1 cellular context compared by ENCODE assay signal in the genomic region with DNA sequence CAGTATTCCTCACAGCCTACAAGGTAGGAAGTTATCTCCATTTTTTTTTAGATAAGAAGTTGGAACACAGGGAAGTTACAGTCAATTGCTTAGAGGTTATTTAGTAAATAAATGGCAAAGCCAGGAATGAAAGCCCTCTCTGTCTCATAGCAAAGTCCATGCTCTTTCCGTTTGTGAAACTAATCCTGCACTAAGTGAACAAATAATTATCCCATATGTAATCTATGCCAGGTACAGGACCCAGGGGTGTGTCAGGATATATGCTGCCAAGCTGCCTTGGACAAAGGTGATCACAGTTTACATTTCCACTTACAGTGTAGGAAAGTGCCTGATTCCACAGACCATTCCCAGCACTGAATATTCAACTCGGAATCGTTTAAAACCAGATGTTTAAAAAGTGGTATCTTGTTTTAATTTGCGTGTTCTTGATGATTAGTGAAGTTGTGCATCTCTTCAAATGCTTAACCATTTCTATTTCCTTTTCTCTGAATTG.
TF ChIP-seq lines count a peak whose summit lies in the region.

No MANE protein-coding gene starts in this region.

TF ChIP-seq in HepG2, 621 proteins besides CTCF, POLR2A, EP300 and RAD21 (continued from another document and continues in another):
- TF ChIP-seq TCF12 (IDR thresholded peaks at IDR 0.05) = no peak
- TF ChIP-seq TCF12 (CRISPR knock-in tag; IDR thresholded peaks at IDR 0.05) = peak; percentile 46; the same call in 1 of the 2 replicates
- TF ChIP-seq, protein P1, sequence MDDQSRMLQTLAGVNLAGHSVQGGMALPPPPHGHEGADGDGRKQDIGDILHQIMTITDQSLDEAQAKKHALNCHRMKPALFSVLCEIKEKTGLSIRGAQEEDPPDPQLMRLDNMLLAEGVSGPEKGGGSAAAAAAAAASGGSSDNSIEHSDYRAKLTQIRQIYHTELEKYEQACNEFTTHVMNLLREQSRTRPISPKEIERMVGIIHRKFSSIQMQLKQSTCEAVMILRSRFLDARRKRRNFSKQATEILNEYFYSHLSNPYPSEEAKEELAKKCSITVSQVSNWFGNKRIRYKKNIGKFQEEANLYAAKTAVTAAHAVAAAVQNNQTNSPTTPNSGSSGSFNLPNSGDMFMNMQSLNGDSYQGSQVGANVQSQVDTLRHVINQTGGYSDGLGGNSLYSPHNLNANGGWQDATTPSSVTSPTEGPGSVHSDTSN (CRISPR knock-in tag; IDR thresholded peaks at IDR 0.05; ENCODE audit: borderline replicate concordance) = no peak
- TF ChIP-seq, protein P2, sequence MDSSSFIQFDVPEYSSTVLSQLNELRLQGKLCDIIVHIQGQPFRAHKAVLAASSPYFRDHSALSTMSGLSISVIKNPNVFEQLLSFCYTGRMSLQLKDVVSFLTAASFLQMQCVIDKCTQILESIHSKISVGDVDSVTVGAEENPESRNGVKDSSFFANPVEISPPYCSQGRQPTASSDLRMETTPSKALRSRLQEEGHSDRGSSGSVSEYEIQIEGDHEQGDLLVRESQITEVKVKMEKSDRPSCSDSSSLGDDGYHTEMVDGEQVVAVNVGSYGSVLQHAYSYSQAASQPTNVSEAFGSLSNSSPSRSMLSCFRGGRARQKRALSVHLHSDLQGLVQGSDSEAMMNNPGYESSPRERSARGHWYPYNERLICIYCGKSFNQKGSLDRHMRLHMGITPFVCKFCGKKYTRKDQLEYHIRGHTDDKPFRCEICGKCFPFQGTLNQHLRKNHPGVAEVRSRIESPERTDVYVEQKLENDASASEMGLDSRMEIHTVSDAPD (CRISPR knock-in tag; IDR thresholded peaks at IDR 0.05) = peak; percentile 72; the same call in 1 of the 2 replicates
- TF ChIP-seq, protein P3, sequence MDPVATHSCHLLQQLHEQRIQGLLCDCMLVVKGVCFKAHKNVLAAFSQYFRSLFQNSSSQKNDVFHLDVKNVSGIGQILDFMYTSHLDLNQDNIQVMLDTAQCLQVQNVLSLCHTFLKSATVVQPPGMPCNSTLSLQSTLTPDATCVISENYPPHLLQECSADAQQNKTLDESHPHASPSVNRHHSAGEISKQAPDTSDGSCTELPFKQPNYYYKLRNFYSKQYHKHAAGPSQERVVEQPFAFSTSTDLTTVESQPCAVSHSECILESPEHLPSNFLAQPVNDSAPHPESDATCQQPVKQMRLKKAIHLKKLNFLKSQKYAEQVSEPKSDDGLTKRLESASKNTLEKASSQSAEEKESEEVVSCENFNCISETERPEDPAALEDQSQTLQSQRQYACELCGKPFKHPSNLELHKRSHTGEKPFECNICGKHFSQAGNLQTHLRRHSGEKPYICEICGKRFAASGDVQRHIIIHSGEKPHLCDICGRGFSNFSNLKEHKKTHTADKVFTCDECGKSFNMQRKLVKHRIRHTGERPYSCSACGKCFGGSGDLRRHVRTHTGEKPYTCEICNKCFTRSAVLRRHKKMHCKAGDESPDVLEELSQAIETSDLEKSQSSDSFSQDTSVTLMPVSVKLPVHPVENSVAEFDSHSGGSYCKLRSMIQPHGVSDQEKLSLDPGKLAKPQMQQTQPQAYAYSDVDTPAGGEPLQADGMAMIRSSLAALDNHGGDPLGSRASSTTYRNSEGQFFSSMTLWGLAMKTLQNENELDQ (CRISPR knock-in tag; IDR thresholded peaks at IDR 0.05; ENCODE audit: borderline replicate concordance) = no peak
- no peak; the same call in 1 of the 2 replicates for TF ChIP-seq ZBTB38 (CRISPR knock-in tag; IDR thresholded peaks at IDR 0.05)
- TF ChIP-seq, protein P4, sequence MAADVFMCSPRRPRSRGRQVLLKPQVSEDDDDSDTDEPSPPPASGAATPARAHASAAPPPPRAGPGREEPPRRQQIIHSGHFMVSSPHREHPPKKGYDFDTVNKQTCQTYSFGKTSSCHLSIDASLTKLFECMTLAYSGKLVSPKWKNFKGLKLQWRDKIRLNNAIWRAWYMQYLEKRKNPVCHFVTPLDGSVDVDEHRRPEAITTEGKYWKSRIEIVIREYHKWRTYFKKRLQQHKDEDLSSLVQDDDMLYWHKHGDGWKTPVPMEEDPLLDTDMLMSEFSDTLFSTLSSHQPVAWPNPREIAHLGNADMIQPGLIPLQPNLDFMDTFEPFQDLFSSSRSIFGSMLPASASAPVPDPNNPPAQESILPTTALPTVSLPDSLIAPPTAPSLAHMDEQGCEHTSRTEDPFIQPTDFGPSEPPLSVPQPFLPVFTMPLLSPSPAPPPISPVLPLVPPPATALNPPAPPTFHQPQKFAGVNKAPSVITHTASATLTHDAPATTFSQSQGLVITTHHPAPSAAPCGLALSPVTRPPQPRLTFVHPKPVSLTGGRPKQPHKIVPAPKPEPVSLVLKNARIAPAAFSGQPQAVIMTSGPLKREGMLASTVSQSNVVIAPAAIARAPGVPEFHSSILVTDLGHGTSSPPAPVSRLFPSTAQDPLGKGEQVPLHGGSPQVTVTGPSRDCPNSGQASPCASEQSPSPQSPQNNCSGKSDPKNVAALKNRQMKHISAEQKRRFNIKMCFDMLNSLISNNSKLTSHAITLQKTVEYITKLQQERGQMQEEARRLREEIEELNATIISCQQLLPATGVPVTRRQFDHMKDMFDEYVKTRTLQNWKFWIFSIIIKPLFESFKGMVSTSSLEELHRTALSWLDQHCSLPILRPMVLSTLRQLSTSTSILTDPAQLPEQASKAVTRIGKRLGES (CRISPR knock-in tag; IDR thresholded peaks at IDR 0.05; ENCODE audit: borderline replicate concordance) = no peak
- no peak for TF ChIP-seq ZNF24 (IDR thresholded peaks at IDR 0.05)
- TF ChIP-seq, protein P5, sequence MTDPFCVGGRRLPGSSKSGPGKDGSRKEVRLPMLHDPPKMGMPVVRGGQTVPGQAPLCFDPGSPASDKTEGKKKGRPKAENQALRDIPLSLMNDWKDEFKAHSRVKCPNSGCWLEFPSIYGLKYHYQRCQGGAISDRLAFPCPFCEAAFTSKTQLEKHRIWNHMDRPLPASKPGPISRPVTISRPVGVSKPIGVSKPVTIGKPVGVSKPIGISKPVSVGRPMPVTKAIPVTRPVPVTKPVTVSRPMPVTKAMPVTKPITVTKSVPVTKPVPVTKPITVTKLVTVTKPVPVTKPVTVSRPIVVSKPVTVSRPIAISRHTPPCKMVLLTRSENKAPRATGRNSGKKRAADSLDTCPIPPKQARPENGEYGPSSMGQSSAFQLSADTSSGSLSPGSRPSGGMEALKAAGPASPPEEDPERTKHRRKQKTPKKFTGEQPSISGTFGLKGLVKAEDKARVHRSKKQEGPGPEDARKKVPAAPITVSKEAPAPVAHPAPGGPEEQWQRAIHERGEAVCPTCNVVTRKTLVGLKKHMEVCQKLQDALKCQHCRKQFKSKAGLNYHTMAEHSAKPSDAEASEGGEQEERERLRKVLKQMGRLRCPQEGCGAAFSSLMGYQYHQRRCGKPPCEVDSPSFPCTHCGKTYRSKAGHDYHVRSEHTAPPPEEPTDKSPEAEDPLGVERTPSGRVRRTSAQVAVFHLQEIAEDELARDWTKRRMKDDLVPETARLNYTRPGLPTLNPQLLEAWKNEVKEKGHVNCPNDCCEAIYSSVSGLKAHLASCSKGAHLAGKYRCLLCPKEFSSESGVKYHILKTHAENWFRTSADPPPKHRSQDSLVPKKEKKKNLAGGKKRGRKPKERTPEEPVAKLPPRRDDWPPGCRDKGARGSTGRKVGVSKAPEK (CRISPR knock-in tag; IDR thresholded peaks at IDR 0.05; ENCODE audit: borderline replicate concordance) = 0 out of 2 replicates have a peak, but pooled peaks have one; percentile 45
- no peak for TF ChIP-seq HNRNPLL (IDR thresholded peaks at IDR 0.05; ENCODE audit: low read depth, low read length, poor library complexity, severe bottlenecking)
- TF ChIP-seq, protein P6, sequence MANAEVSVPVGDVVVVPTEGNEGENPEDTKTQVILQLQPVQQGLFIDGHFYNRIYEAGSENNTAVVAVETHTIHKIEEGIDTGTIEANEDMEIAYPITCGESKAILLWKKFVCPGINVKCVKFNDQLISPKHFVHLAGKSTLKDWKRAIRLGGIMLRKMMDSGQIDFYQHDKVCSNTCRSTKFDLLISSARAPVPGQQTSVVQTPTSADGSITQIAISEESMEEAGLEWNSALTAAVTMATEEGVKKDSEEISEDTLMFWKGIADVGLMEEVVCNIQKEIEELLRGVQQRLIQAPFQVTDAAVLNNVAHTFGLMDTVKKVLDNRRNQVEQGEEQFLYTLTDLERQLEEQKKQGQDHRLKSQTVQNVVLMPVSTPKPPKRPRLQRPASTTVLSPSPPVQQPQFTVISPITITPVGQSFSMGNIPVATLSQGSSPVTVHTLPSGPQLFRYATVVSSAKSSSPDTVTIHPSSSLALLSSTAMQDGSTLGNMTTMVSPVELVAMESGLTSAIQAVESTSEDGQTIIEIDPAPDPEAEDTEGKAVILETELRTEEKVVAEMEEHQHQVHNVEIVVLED (CRISPR knock-in tag; IDR thresholded peaks at IDR 0.05; ENCODE audit: borderline replicate concordance) = peak; percentile 33; the same call in 1 of the 2 replicates
- TF ChIP-seq ZBTB21 (CRISPR knock-in tag; IDR thresholded peaks at IDR 0.05) = no peak
- 0 out of 2 replicates have a peak, but pooled peaks have one; percentile 26 for TF ChIP-seq ZNF317 (CRISPR knock-in tag; IDR thresholded peaks at IDR 0.05)
- TF ChIP-seq, protein P7, sequence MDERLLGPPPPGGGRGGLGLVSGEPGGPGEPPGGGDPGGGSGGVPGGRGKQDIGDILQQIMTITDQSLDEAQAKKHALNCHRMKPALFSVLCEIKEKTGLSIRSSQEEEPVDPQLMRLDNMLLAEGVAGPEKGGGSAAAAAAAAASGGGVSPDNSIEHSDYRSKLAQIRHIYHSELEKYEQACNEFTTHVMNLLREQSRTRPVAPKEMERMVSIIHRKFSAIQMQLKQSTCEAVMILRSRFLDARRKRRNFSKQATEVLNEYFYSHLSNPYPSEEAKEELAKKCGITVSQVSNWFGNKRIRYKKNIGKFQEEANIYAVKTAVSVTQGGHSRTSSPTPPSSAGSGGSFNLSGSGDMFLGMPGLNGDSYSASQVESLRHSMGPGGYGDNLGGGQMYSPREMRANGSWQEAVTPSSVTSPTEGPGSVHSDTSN (CRISPR knock-in tag; IDR thresholded peaks at IDR 0.05) = no peak
- TF ChIP-seq, protein P8, sequence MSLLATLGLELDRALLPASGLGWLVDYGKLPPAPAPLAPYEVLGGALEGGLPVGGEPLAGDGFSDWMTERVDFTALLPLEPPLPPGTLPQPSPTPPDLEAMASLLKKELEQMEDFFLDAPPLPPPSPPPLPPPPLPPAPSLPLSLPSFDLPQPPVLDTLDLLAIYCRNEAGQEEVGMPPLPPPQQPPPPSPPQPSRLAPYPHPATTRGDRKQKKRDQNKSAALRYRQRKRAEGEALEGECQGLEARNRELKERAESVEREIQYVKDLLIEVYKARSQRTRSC (CRISPR knock-in tag; IDR thresholded peaks at IDR 0.05; ENCODE audit: low read depth) = no peak
- TF ChIP-seq NR2F1 (CRISPR knock-in tag; IDR thresholded peaks at IDR 0.05) = no peak
- TF ChIP-seq, protein P9, sequence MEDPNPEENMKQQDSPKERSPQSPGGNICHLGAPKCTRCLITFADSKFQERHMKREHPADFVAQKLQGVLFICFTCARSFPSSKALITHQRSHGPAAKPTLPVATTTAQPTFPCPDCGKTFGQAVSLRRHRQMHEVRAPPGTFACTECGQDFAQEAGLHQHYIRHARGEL (CRISPR knock-in tag; IDR thresholded peaks at IDR 0.05) = no peak
- peak; percentile 82; the same call in 1 of the 2 replicates for TF ChIP-seq SMYD3 (CRISPR knock-in tag; IDR thresholded peaks at IDR 0.05)
- TF ChIP-seq, protein P10, sequence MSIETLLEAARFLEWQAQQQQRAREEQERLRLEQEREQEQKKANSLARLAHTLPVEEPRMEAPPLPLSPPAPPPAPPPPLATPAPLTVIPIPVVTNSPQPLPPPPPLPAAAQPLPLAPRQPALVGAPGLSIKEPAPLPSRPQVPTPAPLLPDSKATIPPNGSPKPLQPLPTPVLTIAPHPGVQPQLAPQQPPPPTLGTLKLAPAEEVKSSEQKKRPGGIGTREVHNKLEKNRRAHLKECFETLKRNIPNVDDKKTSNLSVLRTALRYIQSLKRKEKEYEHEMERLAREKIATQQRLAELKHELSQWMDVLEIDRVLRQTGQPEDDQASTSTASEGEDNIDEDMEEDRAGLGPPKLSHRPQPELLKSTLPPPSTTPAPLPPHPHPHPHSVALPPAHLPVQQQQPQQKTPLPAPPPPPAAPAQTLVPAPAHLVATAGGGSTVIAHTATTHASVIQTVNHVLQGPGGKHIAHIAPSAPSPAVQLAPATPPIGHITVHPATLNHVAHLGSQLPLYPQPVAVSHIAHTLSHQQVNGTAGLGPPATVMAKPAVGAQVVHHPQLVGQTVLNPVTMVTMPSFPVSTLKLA (IDR thresholded peaks at IDR 0.05) = no peak
- 0 out of 2 replicates have a peak, but pooled peaks have one; percentile 66 for TF ChIP-seq ZFP1 (CRISPR knock-in tag; IDR thresholded peaks at IDR 0.05)
- no peak for TF ChIP-seq SOX6 (IDR thresholded peaks at IDR 0.05)
- peak; percentile 93 for TF ChIP-seq SOX6 (CRISPR knock-in tag; IDR thresholded peaks at IDR 0.05)
- TF ChIP-seq, protein P11, sequence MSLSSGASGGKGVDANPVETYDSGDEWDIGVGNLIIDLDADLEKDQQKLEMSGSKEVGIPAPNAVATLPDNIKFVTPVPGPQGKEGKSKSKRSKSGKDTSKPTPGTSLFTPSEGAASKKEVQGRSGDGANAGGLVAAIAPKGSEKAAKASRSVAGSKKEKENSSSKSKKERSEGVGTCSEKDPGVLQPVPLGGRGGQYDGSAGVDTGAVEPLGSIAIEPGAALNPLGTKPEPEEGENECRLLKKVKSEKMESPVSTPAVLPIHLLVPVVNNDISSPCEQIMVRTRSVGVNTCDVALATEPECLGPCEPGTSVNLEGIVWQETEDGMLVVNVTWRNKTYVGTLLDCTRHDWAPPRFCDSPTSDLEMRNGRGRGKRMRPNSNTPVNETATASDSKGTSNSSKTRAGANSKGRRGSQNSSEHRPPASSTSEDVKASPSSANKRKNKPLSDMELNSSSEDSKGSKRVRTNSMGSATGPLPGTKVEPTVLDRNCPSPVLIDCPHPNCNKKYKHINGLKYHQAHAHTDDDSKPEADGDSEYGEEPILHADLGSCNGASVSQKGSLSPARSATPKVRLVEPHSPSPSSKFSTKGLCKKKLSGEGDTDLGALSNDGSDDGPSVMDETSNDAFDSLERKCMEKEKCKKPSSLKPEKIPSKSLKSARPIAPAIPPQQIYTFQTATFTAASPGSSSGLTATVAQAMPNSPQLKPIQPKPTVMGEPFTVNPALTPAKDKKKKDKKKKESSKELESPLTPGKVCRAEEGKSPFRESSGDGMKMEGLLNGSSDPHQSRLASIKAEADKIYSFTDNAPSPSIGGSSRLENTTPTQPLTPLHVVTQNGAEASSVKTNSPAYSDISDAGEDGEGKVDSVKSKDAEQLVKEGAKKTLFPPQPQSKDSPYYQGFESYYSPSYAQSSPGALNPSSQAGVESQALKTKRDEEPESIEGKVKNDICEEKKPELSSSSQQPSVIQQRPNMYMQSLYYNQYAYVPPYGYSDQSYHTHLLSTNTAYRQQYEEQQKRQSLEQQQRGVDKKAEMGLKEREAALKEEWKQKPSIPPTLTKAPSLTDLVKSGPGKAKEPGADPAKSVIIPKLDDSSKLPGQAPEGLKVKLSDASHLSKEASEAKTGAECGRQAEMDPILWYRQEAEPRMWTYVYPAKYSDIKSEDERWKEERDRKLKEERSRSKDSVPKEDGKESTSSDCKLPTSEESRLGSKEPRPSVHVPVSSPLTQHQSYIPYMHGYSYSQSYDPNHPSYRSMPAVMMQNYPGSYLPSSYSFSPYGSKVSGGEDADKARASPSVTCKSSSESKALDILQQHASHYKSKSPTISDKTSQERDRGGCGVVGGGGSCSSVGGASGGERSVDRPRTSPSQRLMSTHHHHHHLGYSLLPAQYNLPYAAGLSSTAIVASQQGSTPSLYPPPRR (CRISPR knock-in tag; IDR thresholded peaks at IDR 0.05; ENCODE audit: borderline replicate concordance) = peak; percentile 88
- TF ChIP-seq, protein P12, sequence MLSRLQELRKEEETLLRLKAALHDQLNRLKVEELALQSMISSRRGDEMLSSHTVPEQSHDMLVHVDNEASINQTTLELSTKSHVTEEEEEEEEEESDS (CRISPR knock-in tag; IDR thresholded peaks at IDR 0.05; ENCODE audit: borderline replicate concordance) = no peak
